28 cellular contexts compared by ENCODE assay signal in the genomic region with DNA sequence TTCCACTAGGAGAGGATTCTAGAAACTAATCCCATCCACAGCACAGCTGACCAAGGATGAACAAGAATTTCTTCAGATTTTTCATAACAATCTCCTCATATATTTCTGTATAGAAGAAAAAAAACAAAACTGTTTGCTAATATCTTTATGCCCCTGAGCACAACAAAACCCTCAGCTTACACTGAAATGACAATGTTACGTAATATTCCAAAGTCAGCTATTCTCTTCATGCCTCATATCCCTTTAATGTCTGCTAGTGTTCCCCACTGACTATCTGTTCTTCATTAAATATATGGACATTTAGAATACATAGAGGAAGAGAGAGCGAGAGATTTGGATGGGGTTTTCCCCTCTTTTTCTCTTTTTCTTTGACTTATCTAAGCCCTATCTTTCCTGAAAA.
"Had no signal": no experiment of that assay in that cellular context is flagged by ENCODE, and none has a peak within 500 bp of the region (broad histone marks: within the 10 kb centered on the region; RNA-seq: fewer than 3 reads in every experiment).

No MANE protein-coding gene starts in this region.

- H3K4me2 ChIP-seq: hepatocyte had no signal

- H3K36me3 Mint-ChIP-seq: activated naive CD4-positive, alpha-beta T cell treated with anti-CD3 and anti-CD28 coated beads, Interleukin-2, amount 50 U/mL, for 24 hours; stimulated activated naive B cell treated with anti-CD40 and anti-IgM and Interleukin-4, amounts not matched to agents 10 μg/mL and 1 μg/mL and 100 μg/mL, for 72 hours; WTC11 had no signal

- H3K4me1 Mint-ChIP-seq: activated CD4-positive, alpha-beta memory T cell treated with anti-CD3 and anti-CD28 coated beads, Interleukin-2, amount 10 ng/mL, durations not matched to agents 7 days and 5 days; activated CD4-positive, alpha-beta T cell treated with anti-CD3 and anti-CD28 coated beads, Interleukin-2, amount 10 ng/mL, durations not matched to agents 7 days and 5 days; activated naive CD4-positive, alpha-beta T cell treated with anti-CD3 and anti-CD28 coated beads, Interleukin-2, amount 50 U/mL, for 24 hours; stimulated activated naive B cell treated with anti-CD40 and anti-IgM and Interleukin-4, amounts not matched to agents 10 μg/mL and 1 μg/mL and 100 μg/mL, for 72 hours had no signal

- H3K27me3 ChIP-seq: esophagus muscularis mucosa, gastroesophageal sphincter, hepatocyte, ovary, stomach, tibial artery had no signal

- DNase-seq: activated CD4-positive, alpha-beta memory T cell treated with anti-CD3 and anti-CD28 coated beads, Interleukin-2, amount 10 ng/mL, durations not matched to agents 7 days and 5 days; activated CD4-positive, alpha-beta T cell treated with anti-CD3 and anti-CD28 coated beads for 1 hour; activated CD4-positive, alpha-beta T cell treated with anti-CD3 and anti-CD28 coated beads, Interleukin-2, amount 10 ng/mL, durations not matched to agents 7 days and 5 days; activated CD8-positive, alpha-beta memory T cell treated with anti-CD3 and anti-CD28 coated beads, Interleukin-2, amount 50 U/mL, for 48 hours; activated T-cell treated with anti-CD3 and anti-CD28 coated beads, Interleukin-2, amount 50 U/mL, for 24 hours; anterior cingulate cortex; dermis blood vessel endothelial cell; effector CD4-positive, alpha-beta T cell; left colon; mammary epithelial cell; ovary; retina; stimulated activated CD4-positive, alpha-beta T cell treated with anti-CD3 and anti-CD28 coated beads, Interleukin-15, amount 100 ng/mL, for 24 hours; stimulated activated CD4-positive, alpha-beta T cell treated with anti-CD3 and anti-CD28 coated beads, Interleukin-2, amount 100 ng/mL, for 24 hours; stimulated activated naive B cell treated with anti-CD40 and anti-IgM and Interleukin-4, amounts not matched to agents 10 μg/mL and 1 μg/mL and 100 μg/mL, for 72 hours; stomach; T-helper 9 cell; tibial artery had no signal

- ATAC-seq: gastroesophageal sphincter; left colon; stimulated activated naive B cell treated with anti-CD40 and anti-IgM and Interleukin-4, amounts not matched to agents 10 μg/mL and 1 μg/mL and 100 μg/mL, for 72 hours; WTC11 had no signal

- H3K27ac ChIP-seq: esophagus muscularis mucosa, gastroesophageal sphincter, hepatocyte, ovary, stomach, tibial artery had no signal

- H3K4me1 ChIP-seq: esophagus muscularis mucosa, gastroesophageal sphincter, stomach had no signal

- H3K27me3 Mint-ChIP-seq: activated CD4-positive, alpha-beta memory T cell treated with anti-CD3 and anti-CD28 coated beads, Interleukin-2, amount 10 ng/mL, durations not matched to agents 7 days and 5 days; activated CD4-positive, alpha-beta T cell treated with anti-CD3 and anti-CD28 coated beads, Interleukin-2, amount 10 ng/mL, durations not matched to agents 7 days and 5 days; activated naive CD4-positive, alpha-beta T cell treated with anti-CD3 and anti-CD28 coated beads, Interleukin-2, amount 50 U/mL, for 24 hours; activated T-cell treated with anti-CD3 and anti-CD28 coated beads, Interleukin-2, amount 50 U/mL, for 24 hours; progenitor cell of endocrine pancreas; stimulated activated naive B cell treated with anti-CD40 and anti-IgM and Interleukin-4, amounts not matched to agents 10 μg/mL and 1 μg/mL and 100 μg/mL, for 72 hours had no signal

- H3K27ac Mint-ChIP-seq: activated CD4-positive, alpha-beta memory T cell treated with anti-CD3 and anti-CD28 coated beads, Interleukin-2, amount 10 ng/mL, durations not matched to agents 7 days and 5 days; activated CD4-positive, alpha-beta T cell treated with anti-CD3 and anti-CD28 coated beads, Interleukin-2, amount 10 ng/mL, durations not matched to agents 7 days and 5 days; activated naive CD4-positive, alpha-beta T cell treated with anti-CD3 and anti-CD28 coated beads, Interleukin-2, amount 50 U/mL, for 24 hours; activated T-cell treated with anti-CD3 and anti-CD28 coated beads, Interleukin-2, amount 50 U/mL, for 24 hours; activated T-helper 2 cell treated with anti-CD3 and anti-CD28 coated beads, Interferon-gamma antibody, Interleukin-2, Interleukin-4, amounts not matched to agents 10 μg/mL and 5 μg/mL and 100 μg/mL, durations not matched to agents 14 hours and 24 hours and 36 hours; progenitor cell of endocrine pancreas; stimulated activated naive B cell treated with anti-CD40 and anti-IgM and Interleukin-4, amounts not matched to agents 10 μg/mL and 1 μg/mL and 100 μg/mL, for 72 hours; T-helper 1 cell treated with Interleukin-12 subunit alpha and Interleukin-12 subunit beta and Interleukin-4 antibody, amounts not matched to agents 30 μg/mL and 1 μg/mL, for 36 hours; WTC11 had no signal

- H3K9me3 Mint-ChIP-seq: activated CD4-positive, alpha-beta memory T cell treated with anti-CD3 and anti-CD28 coated beads, Interleukin-2, amount 10 ng/mL, durations not matched to agents 7 days and 5 days; activated CD4-positive, alpha-beta T cell treated with anti-CD3 and anti-CD28 coated beads, Interleukin-2, amount 10 ng/mL, durations not matched to agents 7 days and 5 days; activated naive CD4-positive, alpha-beta T cell treated with anti-CD3 and anti-CD28 coated beads, Interleukin-2, amount 50 U/mL, for 24 hours; activated T-cell treated with anti-CD3 and anti-CD28 coated beads, Interleukin-2, amount 50 U/mL, for 24 hours; activated T-helper 2 cell treated with anti-CD3 and anti-CD28 coated beads, Interferon-gamma antibody, Interleukin-2, Interleukin-4, amounts not matched to agents 10 μg/mL and 5 μg/mL and 100 μg/mL, durations not matched to agents 14 hours and 24 hours and 36 hours; stimulated activated naive B cell treated with anti-CD40 and anti-IgM and Interleukin-4, amounts not matched to agents 10 μg/mL and 1 μg/mL and 100 μg/mL, for 72 hours; T-helper 1 cell treated with Interleukin-12 subunit alpha and Interleukin-12 subunit beta and Interleukin-4 antibody, amounts not matched to agents 30 μg/mL and 1 μg/mL, for 36 hours had no signal

- H3K36me3 ChIP-seq: esophagus muscularis mucosa, gastroesophageal sphincter, ovary, stomach, tibial artery had no signal

- H3K79me2 ChIP-seq: hepatocyte had no signal

- H2AFZ ChIP-seq: hepatocyte had no signal

- FAIRE-seq: colon, keratinocyte had no signal

- H3K4me3 ChIP-seq: esophagus muscularis mucosa, gastroesophageal sphincter, hepatocyte, ovary, stomach, tibial artery had no signal

- H3K4me3 Mint-ChIP-seq: activated CD4-positive, alpha-beta memory T cell treated with anti-CD3 and anti-CD28 coated beads, Interleukin-2, amount 10 ng/mL, durations not matched to agents 7 days and 5 days; activated CD4-positive, alpha-beta T cell treated with anti-CD3 and anti-CD28 coated beads, Interleukin-2, amount 10 ng/mL, durations not matched to agents 7 days and 5 days; activated naive CD4-positive, alpha-beta T cell treated with anti-CD3 and anti-CD28 coated beads, Interleukin-2, amount 50 U/mL, for 24 hours; activated T-cell treated with anti-CD3 and anti-CD28 coated beads, Interleukin-2, amount 50 U/mL, for 24 hours; stimulated activated naive B cell treated with anti-CD40 and anti-IgM and Interleukin-4, amounts not matched to agents 10 μg/mL and 1 μg/mL and 100 μg/mL, for 72 hours; T-helper 1 cell treated with Interleukin-12 subunit alpha and Interleukin-12 subunit beta and Interleukin-4 antibody, amounts not matched to agents 30 μg/mL and 1 μg/mL, for 36 hours; WTC11 had no signal

- H3K9me3 ChIP-seq: esophagus muscularis mucosa, gastroesophageal sphincter, ovary, stomach, tibial artery had no signal
